Comparison of ENCODE assay signal across 13 cellular contexts in genomic region chr18:26719909-26720308, GRCh38.
"Had no signal": no experiment of that assay in that cellular context is flagged by ENCODE, and none has a peak within 500 bp of the region (broad histone marks: within the 10 kb centered on the region; RNA-seq: fewer than 3 reads in every experiment).

No MANE protein-coding gene starts in this region.

- H3K9me3 Mint-ChIP-seq: nephron progenitor cell, type B pancreatic cell had no signal

- DNase-seq: amygdala; cerebellar nuclear complex; dermis blood vessel endothelial cell; glutamatergic neuron; nephron progenitor cell; stimulated activated CD4-positive, alpha-beta T cell treated with anti-CD3 and anti-CD28 coated beads, Interleukin-12 subunit alpha, Interleukin-12 subunit beta, amount 100 ng/mL, for 4 hours; stimulated activated CD4-positive, alpha-beta T cell treated with anti-CD3 and anti-CD28 coated beads, Interleukin-2, amount 100 ng/mL, for 48 hours; stimulated activated naive CD8-positive, alpha-beta T cell treated with anti-CD3 and anti-CD28 coated beads, Interleukin-15, Interleukin-2, amounts not matched to agents 100 U/mL and 50 U/mL, for 24 hours had no signal

- H3K27ac Mint-ChIP-seq: activated naive CD8-positive, alpha-beta T cell; nephron progenitor cell; type B pancreatic cell had no signal

- H3K36me3 Mint-ChIP-seq: activated naive CD8-positive, alpha-beta T cell; brain; type B pancreatic cell had no signal

- ATAC-seq: left lobe of liver; stimulated activated naive CD8-positive, alpha-beta T cell treated with anti-CD3 and anti-CD28 coated beads, Interleukin-15, Interleukin-2, amounts not matched to agents 100 U/mL and 50 U/mL, for 24 hours had no signal

- H3K27ac ChIP-seq: suprapubic skin had no signal

- H3K4me1 ChIP-seq: suprapubic skin had no signal

- H3K27me3 ChIP-seq: suprapubic skin had no signal

- H3K36me3 ChIP-seq: suprapubic skin had no signal

- H3K4me3 ChIP-seq: suprapubic skin had no signal

- H3K9me3 ChIP-seq: suprapubic skin had no signal
